1 cellular context compared by ENCODE assay signal in genomic region chr12:41850046-41850445, GRCh38.
TF ChIP-seq lines count a peak whose summit lies in the region.

No MANE protein-coding gene starts in this region.

TF ChIP-seq in WTC11, 78 proteins besides CTCF, POLR2A, EP300 and RAD21 (continued from another document):
- no peak for TF ChIP-seq FOXP1 (CRISPR knock-in tag; IDR thresholded peaks at IDR 0.05; ENCODE audit: borderline replicate concordance)
- no peak for TF ChIP-seq TP53 (CRISPR knock-in tag; IDR thresholded peaks at IDR 0.05)
- no peak for TF ChIP-seq RELA (CRISPR knock-in tag; IDR thresholded peaks at IDR 0.05; ENCODE audit: borderline replicate concordance)
- TF ChIP-seq ZNF532 (CRISPR knock-in tag; IDR thresholded peaks at IDR 0.05; ENCODE audit: borderline replicate concordance) = no peak
- no peak for TF ChIP-seq ELF4 (CRISPR knock-in tag; IDR thresholded peaks at IDR 0.05; ENCODE audit: low read depth)
- no peak for TF ChIP-seq JAZF1 (CRISPR knock-in tag; IDR thresholded peaks at IDR 0.05)
- TF ChIP-seq ZNF121 (CRISPR knock-in tag; IDR thresholded peaks at IDR 0.05) = no peak
- no peak for TF ChIP-seq GTF2I (CRISPR knock-in tag; conservative IDR thresholded peaks at IDR 0.05)
